1 cellular context compared by ENCODE assay signal in genomic region chr15:29978411-29979382, GRCh38.
TF ChIP-seq lines count a peak whose summit lies in the region.

No MANE protein-coding gene starts in this region.

TF ChIP-seq in HepG2, 621 proteins besides CTCF, POLR2A, EP300 and RAD21 (continued from another document):
- TF ChIP-seq ZSCAN5A (CRISPR knock-in tag; IDR thresholded peaks at IDR 0.05; ENCODE audit: borderline replicate concordance) (no peak), HHEX (CRISPR knock-in tag; IDR thresholded peaks at IDR 0.05) (no peak)
